ENCODE assay signal across 9 cellular contexts in the genomic region with DNA sequence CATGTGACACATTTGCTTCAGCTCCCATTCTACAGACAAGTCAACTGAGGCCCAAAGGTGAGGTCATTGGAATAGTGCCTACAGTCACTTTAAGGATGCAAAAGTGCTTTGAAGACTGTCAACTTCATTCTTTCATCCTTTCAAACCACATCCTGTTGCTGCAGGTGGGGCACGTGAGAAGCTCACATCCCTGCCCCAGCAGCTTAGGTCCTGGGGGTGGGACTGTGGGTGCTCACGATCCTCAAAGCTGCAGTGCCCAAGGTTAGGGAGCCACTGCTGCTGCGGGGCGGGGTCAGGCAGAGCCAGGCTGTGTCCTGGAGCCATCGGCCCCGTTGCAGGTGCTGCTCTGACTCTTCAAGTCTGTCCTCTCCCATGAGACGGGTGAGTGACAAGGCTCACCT. TPM values are rescaled to one million over a fixed set of nuclear protein-coding genes. Genes with fewer than 3 reads are reported as not detected.
A peak's percentile ranks its signal among the peaks of the same experiment; 100 is the strongest.
DNase-seq lines count a peak whose midpoint lies in the region; ATAC-seq, FAIRE-seq and TF ChIP-seq lines count a peak whose summit lies in the region.
"Had no signal": no experiment of that assay in that cellular context is flagged by ENCODE, and none has a peak within 500 bp of the region (broad histone marks: within the 10 kb centered on the region; RNA-seq: fewer than 3 reads in every experiment).

No MANE protein-coding gene starts in this region.

- H3K4me3 ChIP-seq in smooth muscle cell = no peak overlapping the region

- no peak overlapping the region for H3K4ac ChIP-seq in H9 (ENCODE audit: low read depth, low read length)

- H3K27me3 ChIP-seq in smooth muscle cell (ENCODE audit: low read depth) (no peaks in the 10 kb centered on the region), H9 (ENCODE audit: insufficient read depth, low read length) (no peaks in the 10 kb centered on the region)

- H3K79me2 ChIP-seq in smooth muscle cell (ENCODE audit: low read depth) = no peaks in the 10 kb centered on the region
- no peaks in the 10 kb centered on the region for H3K79me2 ChIP-seq in H9 (ENCODE audit: insufficient read depth, low read length)

- no peak overlapping the region for H2BK120ac ChIP-seq in H9 (ENCODE audit: low read depth, low read length, poor library complexity, severe bottlenecking)

- no peak overlapping the region for H3K18ac ChIP-seq in H9 (ENCODE audit: insufficient read length, low read depth, low read length)

- no peak for TF ChIP-seq POLR2A in GM12892 (IDR thresholded peaks at IDR 0.05; ENCODE audit: low read depth, low read length)

- H2AK5ac ChIP-seq in H9 (ENCODE audit: insufficient read length, low read length) = no peak overlapping the region

- H3K4me1 ChIP-seq in smooth muscle cell (ENCODE audit: low read depth) (peaks cover 9% of the 10 kb centered on the region), H9 (ENCODE audit: insufficient read depth, low read length) (no peaks in the 10 kb centered on the region)

- ATAC-seq in GM18511 (IDR thresholded peaks at IDR 0.05; ENCODE audit: unreplicated experiment) = no peak

- peaks cover 11% of the 10 kb centered on the region for H3K27me3 Mint-ChIP-seq in activated naive CD4-positive, alpha-beta T cell treated with anti-CD3 and anti-CD28 coated beads, Interleukin-2, amount 10 ng/mL, durations not matched to agents 7 days and 5 days
- H3K27me3 Mint-ChIP-seq in H9 (ENCODE audit: low read depth) = peaks cover 10% of the 10 kb centered on the region

- peaks cover 19% of the 10 kb centered on the region for H3K9me3 Mint-ChIP-seq in activated naive CD4-positive, alpha-beta T cell treated with anti-CD3 and anti-CD28 coated beads, Interleukin-2, amount 10 ng/mL, durations not matched to agents 7 days and 5 days
- no peaks in the 10 kb centered on the region for H3K9me3 Mint-ChIP-seq in H9

- H3K4me2 ChIP-seq in smooth muscle cell (no peak overlapping the region), H9 (ENCODE audit: insufficient read depth, insufficient read length, low read length) (no peak overlapping the region)

- H4K91ac ChIP-seq in H9 (ENCODE audit: insufficient read length, low read depth, low read length) = no peak overlapping the region

- no peak overlapping the region for H2AFZ ChIP-seq in smooth muscle cell (ENCODE audit: low read depth)
- no peak overlapping the region for H2AFZ ChIP-seq in H9 (ENCODE audit: low read length)

- peak overlapping the region; percentile 92 for H3K27ac Mint-ChIP-seq in activated naive CD4-positive, alpha-beta T cell treated with anti-CD3 and anti-CD28 coated beads, Interleukin-2, amount 10 ng/mL, durations not matched to agents 7 days and 5 days
- no peak overlapping the region for H3K27ac Mint-ChIP-seq in H9

- H3K27ac ChIP-seq in smooth muscle cell (ENCODE audit: low read depth) (no peak overlapping the region), H9 (ENCODE audit: insufficient read length, low read depth, low read length) (no peak overlapping the region)

- H3F3A ChIP-seq in smooth muscle cell (ENCODE audit: low read depth) = peaks cover 8% of the 10 kb centered on the region

- H3K56ac ChIP-seq in H9 (ENCODE audit: insufficient read length, low read depth, low read length) = no peak overlapping the region

- no peaks in the 10 kb centered on the region for H3K36me3 ChIP-seq in smooth muscle cell (ENCODE audit: low read depth)

- H3K79me1 ChIP-seq in H9 (ENCODE audit: insufficient read depth, low read depth, low read length, poor library complexity, severe bottlenecking) = no peaks in the 10 kb centered on the region

- peak; percentile 56 for FAIRE-seq in GM12892 (lab: Jason Lieb, UNC)

- no peaks in the 10 kb centered on the region for H4K20me1 ChIP-seq in smooth muscle cell (ENCODE audit: low read depth)
- no peaks in the 10 kb centered on the region for H4K20me1 ChIP-seq in H9 (ENCODE audit: control insufficient read depth, insufficient read depth, insufficient read length)

- H3K9me3 ChIP-seq in smooth muscle cell (replicated peaks; ENCODE audit: low read depth) = no peaks in the 10 kb centered on the region
- no peaks in the 10 kb centered on the region for H3K9me3 ChIP-seq in H9 (ENCODE audit: control insufficient read depth, low read depth, low read length)

- 74% methylated on average over 7 of the region's 7 CpGs for WGBS in smooth muscle cell (ENCODE audit: low lambda C conversion rate)
- no CpG with 5 or more reads among the region's 7 CpGs for WGBS in H9 (ENCODE audit: extremely low coverage, insufficient read length, low lambda C conversion rate)

- H3K14ac ChIP-seq in H9 (ENCODE audit: insufficient read depth, low read length) = no peak overlapping the region

- H2BK5ac ChIP-seq in H9 (ENCODE audit: insufficient read length, low read length) = no peak overlapping the region

- H2BK20ac ChIP-seq in H9 (ENCODE audit: low read depth, low read length, poor library complexity, severe bottlenecking) = no peak overlapping the region

- H3K23ac ChIP-seq in H9 (ENCODE audit: insufficient read length, low read depth, low read length) = no peak overlapping the region

- H3K4me3 Mint-ChIP-seq in activated naive CD4-positive, alpha-beta T cell treated with anti-CD3 and anti-CD28 coated beads, Interleukin-2, amount 10 ng/mL, durations not matched to agents 7 days and 5 days = peak overlapping the region; percentile 72
- no peak overlapping the region for H3K4me3 Mint-ChIP-seq in H9

- DNase-seq in GM12892 (ENCODE audit: insufficient read length) (no peak), smooth muscle cell (lab: John Stamatoyannopoulos, UW; ENCODE audit: unreplicated experiment) (no peak), H9 (no peak), GM20000 (ENCODE audit: low spot score) (no peak)
- peak; percentile 44 for DNase-seq in activated CD4-positive, CD25-positive, alpha-beta regulatory T cell treated with anti-CD3 and anti-CD28 coated beads, Interleukin-2, amount 50 U/mL, for 16 hours (ENCODE audit: low read depth, low spot score)
- peak; percentile 90 for DNase-seq in activated naive CD4-positive, alpha-beta T cell treated with anti-CD3 and anti-CD28 coated beads, Interleukin-2, amount 10 ng/mL, durations not matched to agents 7 days and 5 days
- peak; percentile 27 to 29 for DNase-seq in stimulated activated CD4-positive, alpha-beta T cell treated with anti-CD3 and anti-CD28 coated beads, Interleukin-1b, Interleukin-23, amount 100 ng/mL, for 4 hours (ENCODE audit: low read depth in 2 of 2)
- DNase-seq: NCI-H526 treated with DMSO at 0.1 percent for 48 hours had no signal

- no peak overlapping the region for H3T11ph ChIP-seq in H9 (ENCODE audit: low read length)

- H4K8ac ChIP-seq in H9 (replicated peaks; ENCODE audit: insufficient read length, low read depth, low read length) = no peak overlapping the region

- H2BK15ac ChIP-seq in H9 (ENCODE audit: low read depth, low read length) = no peak overlapping the region

- H3K4me1 Mint-ChIP-seq in activated naive CD4-positive, alpha-beta T cell treated with anti-CD3 and anti-CD28 coated beads, Interleukin-2, amount 10 ng/mL, durations not matched to agents 7 days and 5 days = peaks cover 59% of the 10 kb centered on the region
- H3K4me1 Mint-ChIP-seq in H9 = peaks cover 12 to 14% of the 10 kb centered on the region in 2 experiments

- H2BK12ac ChIP-seq in H9 (ENCODE audit: insufficient read length, low read depth, low read length) = no peak overlapping the region

- H3K9ac ChIP-seq in smooth muscle cell (ENCODE audit: low read depth) (no peak overlapping the region), H9 (ENCODE audit: extremely low read depth, insufficient read length, low read length) (no peak overlapping the region)

- TF ChIP-seq CTCF in smooth muscle cell (IDR thresholded peaks at IDR 0.05; ENCODE audit: borderline replicate concordance, insufficient read depth, poor library complexity, severe bottlenecking) = no peak
- TF ChIP-seq CTCF in H9 (conservative IDR thresholded peaks at IDR 0.05) = no peak
- TF ChIP-seq CTCF in GM20000 (IDR thresholded peaks at IDR 0.05; ENCODE audit: extremely low read depth, missing control alignments) = no peak

- no peak overlapping the region for H4K5ac ChIP-seq in H9 (ENCODE audit: insufficient read length, low read depth, low read length)

- CTCF ChIA-PET in activated naive CD4-positive, alpha-beta T cell treated with anti-CD3 and anti-CD28 coated beads, Interleukin-2, amount 10 ng/mL, durations not matched to agents 7 days and 5 days (lab: Charles Lee) = interaction anchor here (1.1 to 3.7 kb wide), 2 partner anchors 16 to 62 kb away, joined by 3 to 12 read pairs; no protein-coding TSS in a partner anchor

- peaks cover 5% of the 10 kb centered on the region for H3K36me3 Mint-ChIP-seq in activated naive CD4-positive, alpha-beta T cell treated with anti-CD3 and anti-CD28 coated beads, Interleukin-2, amount 10 ng/mL, durations not matched to agents 7 days and 5 days
- peaks cover 0 to 2% (median 0%) of the 10 kb centered on the region in 3 experiments; a peak in 1 of 7 replicates for H3K36me3 Mint-ChIP-seq in H9 (ENCODE audit: insufficient read depth in 1 of 3, low read depth in 3 of 3)

- H3K23me2 ChIP-seq in H9 (ENCODE audit: insufficient read length, low read depth, low read length, poor library complexity, severe bottlenecking) = no peaks in the 10 kb centered on the region

RNA-seq across cellular contexts. Expression of gene IER5L, which starts 57.9 kb away (rescaled TPM):
- not detected for polyA plus RNA-seq in GM12892 (2012; ENCODE audit: missing spikeins)
- total RNA-seq in smooth muscle cell (23.0 and 28.3 TPM in 2 replicates), H9 (2021) (1.0 and 1.3 TPM in 2 replicates)
- polyA plus RNA-seq in smooth muscle cell = 31.7 and 38.6 TPM in 2 replicates

Comparison
In these comparisons a context has a peak if more than half of its experiments do, and no peak if none do; other contexts are left out.
1. DNase-seq: peak in activated CD4-positive, CD25-positive, alpha-beta regulatory T cell treated with anti-CD3 and anti-CD28 coated beads, Interleukin-2, amount 50 U/mL, for 16 hours (single experiment), activated naive CD4-positive, alpha-beta T cell treated with anti-CD3 and anti-CD28 coated beads, Interleukin-2, amount 10 ng/mL, durations not matched to agents 7 days and 5 days (single experiment) and stimulated activated CD4-positive, alpha-beta T cell treated with anti-CD3 and anti-CD28 coated beads, Interleukin-1b, Interleukin-23, amount 100 ng/mL, for 4 hours (2 of 2); none in GM12892 (single experiment), smooth muscle cell (single experiment), H9 (single experiment) and GM20000 (single experiment).
2. RNA of gene IER5L, which starts 57.9 kb away (total RNA-seq): 23.0 to 28.3 TPM in smooth muscle cell; 1.0 to 1.3 TPM in H9; every median in the first group is over 10 times any median in the second.